Comparison of ENCODE assay signal across 10 cellular contexts in the genomic region with DNA sequence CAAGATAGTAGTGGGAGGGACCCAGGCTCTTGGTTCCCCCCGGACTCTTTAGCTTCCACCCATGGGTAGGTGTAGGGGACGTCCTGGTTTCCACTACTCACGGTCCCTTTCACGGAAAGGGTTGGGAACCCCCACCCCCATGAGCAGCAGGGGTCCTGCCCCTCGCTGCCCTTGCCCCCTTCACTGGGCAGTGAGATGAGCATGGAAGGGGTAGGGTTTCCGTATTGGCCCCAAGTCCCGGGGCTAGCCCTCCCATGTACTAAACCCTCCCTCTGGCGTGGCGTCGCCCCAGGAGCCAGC. TPM values are rescaled to one million over a fixed set of nuclear protein-coding genes. Genes with fewer than 3 reads are reported as not detected.
DNase-seq lines count a peak whose midpoint lies in the region; ATAC-seq, FAIRE-seq and TF ChIP-seq lines count a peak whose summit lies in the region.
"Had no signal": no experiment of that assay in that cellular context is flagged by ENCODE, and none has a peak within 500 bp of the region (broad histone marks: within the 10 kb centered on the region; RNA-seq: fewer than 3 reads in every experiment).

No MANE protein-coding gene starts in this region.

- no TSS peak for BruUV-seq in HCT116 (replicated peaks; lab: Mats Ljungman, UMichigan)

- H3K4me2 ChIP-seq in HCT116 (ENCODE audit: low read length): peak overlapping the region; percentile 99
- peak overlapping the region; percentile 99 for H3K4me2 ChIP-seq in astrocyte (ENCODE audit: low read length)

- H4K20me1 ChIP-seq in HCT116 (ENCODE audit: insufficient read depth): no peaks in the 10 kb centered on the region
- H4K20me1 ChIP-seq in astrocyte (ENCODE audit: insufficient read depth, low read length): peaks cover 8% of the 10 kb centered on the region

- H3K79me2 ChIP-seq in HCT116 (ENCODE audit: insufficient read depth, low read length): no peaks in the 10 kb centered on the region
- H3K79me2 ChIP-seq in astrocyte (ENCODE audit: insufficient read depth, low read length): no peaks in the 10 kb centered on the region

- no peak for DNase-seq in HCT116 (ENCODE audit: low read depth, low spot score)
- no peak for DNase-seq in astrocyte (ENCODE audit: low read depth)
- no peak for DNase-seq in stomach
- no peak for DNase-seq in glutamatergic neuron
- no peak for DNase-seq in dermis blood vessel endothelial cell
- no peak for DNase-seq in HAP-1 (ENCODE audit: low spot score in 2 of 2)
- DNase-seq: activated effector memory CD4-positive, alpha-beta T cell treated with anti-CD3 and anti-CD28 coated beads, Interleukin-2, amount 50 U/mL, for 16 hours had no signal

- H3K27ac ChIP-seq in HCT116 (ENCODE audit: low read depth, low read length) (peak overlapping the region; percentile 92), astrocyte (ENCODE audit: low read depth, low read length) (no peak overlapping the region), iPS-20b (ENCODE audit: low read length) (no peak overlapping the region), stomach (peak overlapping the region in 3 of 5 donors; percentile 65 to 75 (median 67))

- in situ Hi-C loops in HAP-1 (cut with MboI; ENCODE audit: low sequenced_read_pairs): no loop called here

- H3K27me3 Mint-ChIP-seq in astrocyte (ENCODE audit: low read depth, unreplicated experiment): peaks cover 66% of the 10 kb centered on the region
- peaks cover 27% of the 10 kb centered on the region for H3K27me3 Mint-ChIP-seq in glutamatergic neuron (ENCODE audit: unreplicated experiment)

- intact Hi-C loops in HCT116 (cut with micrococcal nuclease): loop anchor here (2.0 kb wide), 1 partner anchor 17 kb away; no protein-coding TSS in a partner anchor
- intact Hi-C loops in stomach (cut with DNase I; ENCODE audit: low total_unique reads): no loop called here

- H2AFZ ChIP-seq in HCT116 (ENCODE audit: low read depth, low read length, poor library complexity, severe bottlenecking) (no peak overlapping the region), astrocyte (ENCODE audit: low read depth, low read length) (peak overlapping the region; percentile 97)

- H3K9ac ChIP-seq in HCT116 (ENCODE audit: low read length): peak overlapping the region; percentile 89
- H3K9ac ChIP-seq in astrocyte (ENCODE audit: low read length): peak overlapping the region; percentile 90
- H3K9ac ChIP-seq in iPS-20b (ENCODE audit: low read depth, low read length): no peak overlapping the region

- no peak for TF ChIP-seq POLR2A in HCT116 (IDR thresholded peaks at IDR 0.05; ENCODE audit: borderline replicate concordance, extremely low read depth, insufficient read depth, insufficient read length)
- no peak for TF ChIP-seq POLR2A in stomach (IDR thresholded peaks at IDR 0.05)

- H3K4me3 ChIP-seq in HCT116 (replicated peaks in 1 of 2; ENCODE audit: low read depth in 1 of 2, low read length in 2 of 2): peak overlapping the region; percentile 85 to 89
- peak overlapping the region; percentile 85 for H3K4me3 ChIP-seq in astrocyte (ENCODE audit: insufficient read depth, low read depth, low read length)
- H3K4me3 ChIP-seq in iPS-20b (ENCODE audit: low read length): peak overlapping the region; percentile 79
- H3K4me3 ChIP-seq in stomach: peak overlapping the region; percentile 55 to 68 (median 60)
- no peak overlapping the region for H3K4me3 ChIP-seq in HAP-1

- POLR2A ChIA-PET in HCT116 (lab: Charles Lee): interaction anchor here (0.7 to 1.2 kb wide), 6 partner anchors 16 to 659 kb away, joined by 3 to 7 read pairs (median 4); a partner anchor contains a TSS

- H3K27me3 ChIP-seq in HCT116 (ENCODE audit: insufficient read depth, low read length) (no peaks in the 10 kb centered on the region), astrocyte (ENCODE audit: insufficient read depth, low read length) (peaks cover 22% of the 10 kb centered on the region), iPS-20b (ENCODE audit: insufficient read depth, low read length) (peaks cover 81% of the 10 kb centered on the region), stomach (peaks cover 0 to 62% (median 0%) of the 10 kb centered on the region in 3 donors), HAP-1 (ENCODE audit: low read depth) (no peaks in the 10 kb centered on the region)

- FAIRE-seq in astrocyte (lab: Jason Lieb, UNC): no peak

- 10 to 58% (median 19%) methylated on average over 2 to 10 of the region's 10 CpGs for WGBS in stomach, 5 donors

- H3K4me3 Mint-ChIP-seq in astrocyte (ENCODE audit: unreplicated experiment): peak overlapping the region; percentile 91
- no peak overlapping the region for H3K4me3 Mint-ChIP-seq in glutamatergic neuron (ENCODE audit: unreplicated experiment)

- RAD21 ChIA-PET in HCT116 (lab: Charles Lee; ENCODE audit: low non-redundant PET in 1 of 2, low total read pairs in 2 of 2, uncharacterized antibody in 2 of 2, unreplicated experiment in 2 of 2): no interaction called here

- CTCF ChIA-PET in HCT116 (lab: Charles Lee): interaction anchor here (0.6 to 3.1 kb wide), 12 partner anchors 16 to 270 kb away, joined by 3 to 15 read pairs (median 4); a partner anchor contains a TSS

- ATAC-seq in HCT116: peak; percentile 32
- no peak for ATAC-seq in HG03378 (IDR thresholded peaks at IDR 0.05; ENCODE audit: unreplicated experiment)

- peaks cover 15% of the 10 kb centered on the region for H3K36me3 Mint-ChIP-seq in astrocyte (ENCODE audit: low read depth, unreplicated experiment)
- peaks cover 14% of the 10 kb centered on the region for H3K36me3 Mint-ChIP-seq in glutamatergic neuron (ENCODE audit: unreplicated experiment)

- TF ChIP-seq CTCF in HCT116 (IDR thresholded peaks at IDR 0.05 in 2 of 3, conservative IDR thresholded peaks at IDR 0.05 in 1 of 3; ENCODE audit: borderline replicate concordance in 1 of 3, insufficient read depth in 1 of 3, low read depth in 2 of 3, low read length in 2 of 3): no peak
- TF ChIP-seq CTCF in astrocyte (IDR thresholded peaks at IDR 0.05; ENCODE audit: insufficient read depth, low read depth, low read length): no peak
- TF ChIP-seq CTCF in stomach (IDR thresholded peaks at IDR 0.05): no peak
- no peak for TF ChIP-seq CTCF in glutamatergic neuron (IDR thresholded peaks at IDR 0.05; ENCODE audit: partially characterized antibody, unreplicated experiment)

- H3K9me3 ChIP-seq in HCT116 (ENCODE audit: control insufficient read depth in 1 of 2, insufficient read depth in 1 of 2, low read depth in 1 of 2, low read length in 2 of 2) (no peaks in the 10 kb centered on the region), astrocyte (ENCODE audit: insufficient read depth, low read depth, low read length) (no peaks in the 10 kb centered on the region), iPS-20b (ENCODE audit: insufficient read depth, low read depth, low read length) (no peaks in the 10 kb centered on the region), stomach (no peaks in the 10 kb centered on the region), HAP-1 (no peaks in the 10 kb centered on the region)

- H3K4me1 ChIP-seq in HCT116 (ENCODE audit: control insufficient read depth in 1 of 2, insufficient read depth in 2 of 2, low read length in 2 of 2) (peaks cover 7 to 18% of the 10 kb centered on the region in 2 experiments; a peak in 3 of 4 replicates), astrocyte (ENCODE audit: insufficient read depth, low read length) (peaks cover 7% of the 10 kb centered on the region), iPS-20b (ENCODE audit: insufficient read depth, low read length) (peaks cover 5% of the 10 kb centered on the region; the same call in 1 of the 2 replicates), stomach (peaks cover 19 to 27% (median 22%) of the 10 kb centered on the region in 4 donors), HAP-1 (no peaks in the 10 kb centered on the region)

- H3K27ac Mint-ChIP-seq in astrocyte (ENCODE audit: unreplicated experiment) (no peak overlapping the region), glutamatergic neuron (ENCODE audit: unreplicated experiment) (no peak overlapping the region)

- TF ChIP-seq EP300 in stomach (IDR thresholded peaks at IDR 0.05): no peak

- no peaks in the 10 kb centered on the region for H3K4me1 Mint-ChIP-seq in astrocyte (ENCODE audit: low read depth, unreplicated experiment)
- peaks cover 12% of the 10 kb centered on the region for H3K4me1 Mint-ChIP-seq in glutamatergic neuron (ENCODE audit: low read depth, unreplicated experiment)

- no peak for TF ChIP-seq RAD21 in HCT116 (IDR thresholded peaks at IDR 0.05; ENCODE audit: low read depth)

- peaks cover 4 to 6% of the 10 kb centered on the region in 2 experiments; a peak in 2 of 4 replicates for H3K36me3 ChIP-seq in HCT116 (ENCODE audit: control insufficient read depth in 1 of 2, insufficient read depth in 2 of 2, low read length in 2 of 2)
- peaks cover 9% of the 10 kb centered on the region for H3K36me3 ChIP-seq in astrocyte (ENCODE audit: insufficient read depth, low read length)
- no peaks in the 10 kb centered on the region for H3K36me3 ChIP-seq in iPS-20b (ENCODE audit: insufficient read depth, low read depth, low read length)
- peaks cover 6 to 40% (median 18%) of the 10 kb centered on the region in 4 donors for H3K36me3 ChIP-seq in stomach
- H3K36me3 ChIP-seq in HAP-1 (replicated peaks): no peaks in the 10 kb centered on the region

- H3K9me3 Mint-ChIP-seq in astrocyte (ENCODE audit: unreplicated experiment) (peaks cover 11% of the 10 kb centered on the region), glutamatergic neuron (ENCODE audit: unreplicated experiment) (peaks cover 16% of the 10 kb centered on the region)

- H3K9me2 ChIP-seq in HCT116 (ENCODE audit: insufficient read depth): no peaks in the 10 kb centered on the region

RNA-seq across cellular contexts. Expression of a gene that starts 12.7 kb away (rescaled TPM):
- total RNA-seq in HCT116 (2021; ENCODE audit: unreplicated experiment) (15.8 TPM), astrocyte (0.14 and 0.17 TPM in 2 replicates), stomach (1 to 10 TPM in 2 of 5 donors, under 1 TPM in 2, not detected in 1; under 0.01 to 5.7 (median 1.5) TPM), glutamatergic neuron (ENCODE audit: unreplicated experiment) (45.5 TPM), dermis blood vessel endothelial cell (under 0.01 and 0.19 TPM in 2 replicates)
- polyA plus RNA-seq in HCT116 (2012): 11.9 and 13.3 TPM in 2 replicates
- polyA plus RNA-seq in stomach: under 1 TPM; 0.53 to 0.68 (median 0.61) TPM
- total RNA-seq: NCI-H460 had no signal

RNA-seq across cellular contexts. Expression of a gene that starts 19.0 kb away (rescaled TPM):
- total RNA-seq in HCT116 (2021; ENCODE audit: unreplicated experiment): 14.9 TPM
- polyA plus RNA-seq in HCT116 (2012): 17.1 and 18.7 TPM in 2 replicates
- 18.6 and 22.9 TPM in 2 replicates for total RNA-seq in astrocyte
- 10 to 100 TPM; 10.1 to 46.8 (median 20.4) TPM for total RNA-seq in stomach
- polyA plus RNA-seq in stomach: 10 to 100 TPM; 14.7 to 27.5 (median 18.4) TPM
- total RNA-seq in glutamatergic neuron (ENCODE audit: unreplicated experiment): 27.2 TPM
- total RNA-seq in dermis blood vessel endothelial cell: 29.7 and 72.0 TPM in 2 replicates

RNA-seq across cellular contexts. Expression of a gene that starts 26.3 kb away (rescaled TPM):
- total RNA-seq in HCT116 (2021; ENCODE audit: unreplicated experiment) (206 TPM), astrocyte (113 and 133 TPM in 2 replicates), stomach (100 to 1,000 TPM in 2 of 5 donors, 10 to 100 TPM in 3; 26.3 to 113 (median 39.1) TPM), glutamatergic neuron (ENCODE audit: unreplicated experiment) (123 TPM), dermis blood vessel endothelial cell (147 and 154 TPM in 2 replicates)
- polyA plus RNA-seq in HCT116 (2012): 160 and 199 TPM in 2 replicates
- 10 to 100 TPM; 43.7 to 70.7 (median 57.3) TPM for polyA plus RNA-seq in stomach

RNA-seq across cellular contexts. Expression of a gene that starts 29.1 kb away (rescaled TPM):
- total RNA-seq in HCT116 (2021; ENCODE audit: unreplicated experiment) (21.8 TPM), astrocyte (11.3 and 13.0 TPM in 2 replicates), stomach (10 to 100 TPM in 1 of 5 donors, 1 to 10 TPM in 4; 1.0 to 14.7 (median 8.7) TPM), glutamatergic neuron (ENCODE audit: unreplicated experiment) (26.7 TPM), dermis blood vessel endothelial cell (3.4 and 4.1 TPM in 2 replicates)
- polyA plus RNA-seq in HCT116 (2012): 17.5 and 17.8 TPM in 2 replicates
- 10 to 100 TPM in 2 of 3 donors, 1 to 10 TPM in 1; 7.0 to 16.0 (median 14.7) TPM for polyA plus RNA-seq in stomach

RNA-seq across cellular contexts. Expression of a gene that starts 31.9 kb away (rescaled TPM):
- total RNA-seq in HCT116 (2021; ENCODE audit: unreplicated experiment) (98.4 TPM), astrocyte (194 and 215 TPM in 2 replicates), stomach (100 to 1,000 TPM; 135 to 408 (median 192) TPM), glutamatergic neuron (ENCODE audit: unreplicated experiment) (225 TPM), dermis blood vessel endothelial cell (284 and 481 TPM in 2 replicates)
- polyA plus RNA-seq in HCT116 (2012): 122 and 124 TPM in 2 replicates
- 100 to 1,000 TPM in 2 of 3 donors, 10 to 100 TPM in 1; 85.8 to 171 (median 137) TPM for polyA plus RNA-seq in stomach

Comparison
In these comparisons a context has a peak if more than half of its experiments do, and no peak if none do; other contexts are left out.
1. H3K27ac ChIP-seq: peak in HCT116 (single experiment) and stomach (3 of 5); none in astrocyte (single experiment) and iPS-20b (single experiment).